ENCODE assay signal across 9 cellular contexts in the genomic region with DNA sequence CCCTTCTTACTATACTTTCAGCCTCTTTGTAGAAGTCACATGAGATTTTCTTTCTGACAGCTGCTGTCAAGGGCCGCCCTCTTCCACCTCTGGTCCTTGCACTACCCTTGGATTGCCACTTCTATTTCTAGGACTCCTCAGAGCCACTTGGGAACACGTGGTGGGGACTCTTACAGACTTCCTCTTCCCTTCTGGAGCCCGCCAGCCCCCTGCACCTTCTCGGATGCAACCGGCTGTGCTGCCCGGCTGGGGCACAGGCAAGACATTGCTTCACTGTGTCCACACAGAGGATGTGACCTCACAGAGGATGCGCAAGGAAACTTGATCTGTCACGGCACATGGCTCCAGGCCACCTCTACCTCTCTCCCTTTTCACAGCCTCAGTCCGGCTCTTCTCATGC. TPM values are rescaled to one million over a fixed set of nuclear protein-coding genes. Genes with fewer than 3 reads are reported as not detected.
DNase-seq lines count a peak whose midpoint lies in the region; FAIRE-seq and TF ChIP-seq lines count a peak whose summit lies in the region.
"Had no signal": no experiment of that assay in that cellular context is flagged by ENCODE, and none has a peak within 500 bp of the region (broad histone marks: within the 10 kb centered on the region; RNA-seq: fewer than 3 reads in every experiment).

No MANE protein-coding gene starts in this region.

- peak; percentile 51 for DNase-seq in ELR (ENCODE audit: low read depth)
- DNase-seq in NCI-H2196 treated with DMSO at 0.1 percent for 48 hours (lab: John Stamatoyannopoulos, UW; ENCODE audit: unreplicated experiment) = peak; percentile 24
- DNase-seq in brain microvascular endothelial cell = peak; percentile 38
- DNase-seq in osteoblast (ENCODE audit: insufficient read length, low spot score, missing footprints) = peak; percentile 83
- no peak for DNase-seq in ecto neural progenitor cell (ENCODE audit: low spot score)
- no peak for DNase-seq in activated CD4-positive, CD25-positive, alpha-beta regulatory T cell (lab: John Stamatoyannopoulos, UW)
- no peak for DNase-seq in HuH-7.5 (ENCODE audit: low spot score)
- no peak for DNase-seq in D721Med (ENCODE audit: insufficient read length, low spot score)
- DNase-seq: NCI-H1436 had no signal

- in situ Hi-C loops in brain microvascular endothelial cell (cut with HindIII; ENCODE audit: low pct_ligation_motif_present, low sequenced_read_pairs) = no loop called here

- H3K27me3 ChIP-seq in brain microvascular endothelial cell (replicated peaks) = no peaks in the 10 kb centered on the region
- H3K27me3 ChIP-seq in osteoblast (ENCODE audit: insufficient read depth, low read length) = no peaks in the 10 kb centered on the region

- peaks cover 11% of the 10 kb centered on the region for H3K79me2 ChIP-seq in osteoblast (ENCODE audit: insufficient read depth, low read length)

- peaks cover 44% of the 10 kb centered on the region for H3K4me1 ChIP-seq in osteoblast (ENCODE audit: insufficient read depth, low read length)

- H3K4me2 ChIP-seq in osteoblast (ENCODE audit: insufficient read depth, low read length) = no peak overlapping the region

- H3K9me3 ChIP-seq in osteoblast (ENCODE audit: low read depth, low read length) = no peaks in the 10 kb centered on the region

- peaks cover 2% of the 10 kb centered on the region for H4K20me1 ChIP-seq in osteoblast (ENCODE audit: insufficient read depth, low read length)

- no peak for TF ChIP-seq CTCF in brain microvascular endothelial cell (IDR thresholded peaks at IDR 0.05; ENCODE audit: low read depth, low read length, missing control alignments)
- no peak for TF ChIP-seq CTCF in osteoblast (IDR thresholded peaks at IDR 0.05; ENCODE audit: extremely low read depth, low read depth, low read length)
- no peak for TF ChIP-seq CTCF in D721Med (IDR thresholded peaks at IDR 0.05; ENCODE audit: insufficient read depth, missing control alignments)

- H3K36me3 ChIP-seq in brain microvascular endothelial cell (replicated peaks) (no peaks in the 10 kb centered on the region), osteoblast (ENCODE audit: insufficient read depth, low read length) (peaks cover 15% of the 10 kb centered on the region)

- no peak overlapping the region for H3K27ac ChIP-seq in brain microvascular endothelial cell
- no peak overlapping the region for H3K27ac ChIP-seq in osteoblast (ENCODE audit: low read depth, low read length)

- FAIRE-seq in D721Med (lab: Jason Lieb, UNC) = no peak

- H3K4me3 ChIP-seq in brain microvascular endothelial cell (ENCODE audit: low read depth, low read length) (no peak overlapping the region), osteoblast (ENCODE audit: insufficient read depth, low read length) (no peak overlapping the region)

- H2AFZ ChIP-seq in osteoblast (ENCODE audit: low read length) = no peak overlapping the region

RNA-seq across cellular contexts. Expression of a gene that starts 2.4 kb away (rescaled TPM):
- total RNA-seq in osteoblast = 14.7 and 18.8 TPM in 2 replicates

RNA-seq across cellular contexts. Expression of a gene that starts 39.4 kb away (rescaled TPM):
- 0.59 and 0.72 TPM in 2 replicates for total RNA-seq in osteoblast

Comparison
In these comparisons a context has a peak if more than half of its experiments do, and no peak if none do; other contexts are left out.
1. DNase-seq: peak in ELR (single experiment), NCI-H2196 treated with DMSO at 0.1 percent for 48 hours (single experiment), brain microvascular endothelial cell (single experiment) and osteoblast (single experiment); none in ecto neural progenitor cell (single experiment), activated CD4-positive, CD25-positive, alpha-beta regulatory T cell (0 of 4), HuH-7.5 (single experiment) and D721Med (single experiment).